ENCODE assay signal across 11 cellular contexts in genomic region chr1:222124602-222125001, GRCh38.
DNase-seq lines count a peak whose midpoint lies in the region; ATAC-seq and TF ChIP-seq lines count a peak whose summit lies in the region.
"Had no signal": no experiment of that assay in that cellular context is flagged by ENCODE, and none has a peak within 500 bp of the region (broad histone marks: within the 10 kb centered on the region; RNA-seq: fewer than 3 reads in every experiment).

No MANE protein-coding gene starts in this region.

- no peaks in the 10 kb centered on the region for H3K79me2 ChIP-seq in PC-3 (ENCODE audit: low read length)

- no peaks in the 10 kb centered on the region for H4K20me1 ChIP-seq in PC-3 (ENCODE audit: low read length)

- H3K4me1 ChIP-seq in cardiac muscle cell (ENCODE audit: low read depth): no peaks in the 10 kb centered on the region
- no peaks in the 10 kb centered on the region for H3K4me1 ChIP-seq in right atrium auricular region
- H3K4me1 ChIP-seq in PC-3 (ENCODE audit: insufficient read depth, low read length): no peaks in the 10 kb centered on the region
- no peaks in the 10 kb centered on the region for H3K4me1 ChIP-seq in foreskin keratinocyte
- H3K4me1 ChIP-seq: stomach had no signal

- CTCF ChIA-PET in PC-3 (lab: Charles Lee): interaction anchor here (0.7 kb wide), 1 partner anchor 331 kb away, joined by 4 read pairs; no protein-coding TSS in a partner anchor

- no peak overlapping the region for H3K27ac ChIP-seq in cardiac muscle cell
- H3K27ac ChIP-seq in right atrium auricular region: no peak overlapping the region
- H3K27ac ChIP-seq in PC-3 (ENCODE audit: low read length): no peak overlapping the region
- H3K27ac ChIP-seq in foreskin keratinocyte: no peak overlapping the region
- H3K27ac ChIP-seq: SK-N-MC, stomach had no signal

- H3K9me3 ChIP-seq in cardiac muscle cell (ENCODE audit: low read depth) (no peaks in the 10 kb centered on the region), right atrium auricular region (no peaks in the 10 kb centered on the region), PC-3 (ENCODE audit: low read length) (no peaks in the 10 kb centered on the region)
- H3K9me3 ChIP-seq: stomach had no signal

- H2AFZ ChIP-seq in PC-3 (ENCODE audit: low read length): no peak overlapping the region

- no peak overlapping the region for H3K9ac ChIP-seq in PC-3 (ENCODE audit: low read length)

- TF ChIP-seq CTCF in cardiac muscle cell (IDR thresholded peaks at IDR 0.05; ENCODE audit: low read depth, low read length) (peak; percentile 16), right atrium auricular region (IDR thresholded peaks at IDR 0.05) (no peak), PC-3 (conservative IDR thresholded peaks at IDR 0.05; ENCODE audit: low read depth, low read length) (peak; percentile 83), foreskin keratinocyte (conservative IDR thresholded peaks at IDR 0.05) (peak; percentile 61)

- peak; percentile 35; the same call in 1 of the 2 replicates for ATAC-seq in PC-3
- ATAC-seq in foreskin keratinocyte: peak; percentile 48

- H3K4me2 ChIP-seq in PC-3 (ENCODE audit: low read length): no peak overlapping the region

- BruUV-seq in PC-3 (replicated peaks; lab: Mats Ljungman, UMichigan): no TSS peak

- no peaks in the 10 kb centered on the region for H3F3A ChIP-seq in PC-3 (ENCODE audit: low read length, unreplicated experiment)

- H3K27me3 ChIP-seq in cardiac muscle cell (no peaks in the 10 kb centered on the region), right atrium auricular region (no peaks in the 10 kb centered on the region), PC-3 (ENCODE audit: low read length) (no peaks in the 10 kb centered on the region), foreskin keratinocyte (no peaks in the 10 kb centered on the region)
- H3K27me3 ChIP-seq: stomach had no signal

- no peaks in the 10 kb centered on the region for H3K36me3 ChIP-seq in cardiac muscle cell
- H3K36me3 ChIP-seq in right atrium auricular region: no peaks in the 10 kb centered on the region
- no peaks in the 10 kb centered on the region for H3K36me3 ChIP-seq in PC-3 (ENCODE audit: low read depth, low read length)
- H3K36me3 ChIP-seq: stomach had no signal

- POLR2A ChIA-PET in PC-3 (lab: Charles Lee; ENCODE audit: unreplicated experiment): no interaction called here

- no peaks in the 10 kb centered on the region for H3K9me2 ChIP-seq in PC-3 (replicated peaks; ENCODE audit: low read length)

- DNase-seq in cardiac muscle cell (ENCODE audit: low read depth in 1 of 2, low spot score in 1 of 2) (no peak), right atrium auricular region (ENCODE audit: low spot score) (no peak), PC-3 (peak; percentile 32), foreskin keratinocyte (peak in 1 of 2 donors; percentile 21), NCI-H146 (lab: John Stamatoyannopoulos, UW) (no peak), NCI-H2227 treated with DMSO at 0.1 percent for 48 hours (lab: John Stamatoyannopoulos, UW) (no peak), retina (no peak)
- DNase-seq in activated naive CD4-positive, alpha-beta T cell treated with Interleukin-2 at 50 U/mL for 16 hours: no peak
- DNase-seq: stimulated activated CD4-positive, alpha-beta T cell treated with anti-CD3 and anti-CD28 coated beads, Interleukin-1b, Interleukin-23, amount 100 ng/mL, for 48 hours; stomach had no signal

- H3K4me3 ChIP-seq in cardiac muscle cell: no peak overlapping the region
- H3K4me3 ChIP-seq in right atrium auricular region: no peak overlapping the region
- no peak overlapping the region for H3K4me3 ChIP-seq in PC-3 (ENCODE audit: low read length)
- H3K4me3 ChIP-seq: SK-N-MC, stomach had no signal

- intact Hi-C loops in PC-3 (cut with micrococcal nuclease): loop anchor here (1.0 to 5.0 kb wide), 2 partner anchors 313 to 331 kb away; no protein-coding TSS in a partner anchor

Comparison
In these comparisons a context has a peak if more than half of its experiments do, and no peak if none do; other contexts are left out.
1. CTCF ChIP-seq: peak in cardiac muscle cell (single experiment), PC-3 (single experiment) and foreskin keratinocyte (single experiment); none in right atrium auricular region (0 of 2).